ENCODE assay signal across 8 cellular contexts in genomic region chr20:50339196-50339901, GRCh38.
DNase-seq lines count a peak whose midpoint lies in the region; ATAC-seq and TF ChIP-seq lines count a peak whose summit lies in the region.

No MANE protein-coding gene starts in this region.

- H3K27me3 Mint-ChIP-seq in activated T-helper 2 cell treated with anti-CD3 and anti-CD28 coated beads, Interferon-gamma antibody, Interleukin-2, Interleukin-4, amounts not matched to agents 10 μg/mL and 5 μg/mL and 100 μg/mL, durations not matched to agents 14 hours and 24 hours and 36 hours (ENCODE audit: low read depth): no peaks in the 10 kb centered on the region

- H3K27me3 ChIP-seq in layer of hippocampus (ENCODE audit: control insufficient read depth, insufficient read depth, low read length): peaks cover 2% of the 10 kb centered on the region
- H3K27me3 ChIP-seq in thoracic aorta (replicated peaks; ENCODE audit: insufficient read depth): no peaks in the 10 kb centered on the region

- H3K4me1 Mint-ChIP-seq in activated T-helper 2 cell treated with anti-CD3 and anti-CD28 coated beads, Interferon-gamma antibody, Interleukin-2, Interleukin-4, amounts not matched to agents 10 μg/mL and 5 μg/mL and 100 μg/mL, durations not matched to agents 14 hours and 24 hours and 36 hours (ENCODE audit: low read depth): peaks cover 65% of the 10 kb centered on the region

- no peaks in the 10 kb centered on the region for H3K36me3 ChIP-seq in thoracic aorta

- ATAC-seq in thoracic aorta (ENCODE audit: insufficient number of reproducible peaks, low FRiP score, low read depth) (no peak), GM21529 (IDR thresholded peaks at IDR 0.05; ENCODE audit: unreplicated experiment) (no peak)

- no peaks in the 10 kb centered on the region for H3K36me3 Mint-ChIP-seq in activated T-helper 2 cell treated with anti-CD3 and anti-CD28 coated beads, Interferon-gamma antibody, Interleukin-2, Interleukin-4, amounts not matched to agents 10 μg/mL and 5 μg/mL and 100 μg/mL, durations not matched to agents 14 hours and 24 hours and 36 hours (ENCODE audit: low read depth)

- H3K4me3 ChIP-seq in thoracic aorta: peak overlapping the region; percentile 26

- peak; percentile 69 for DNase-seq in activated CD8-positive, alpha-beta memory T cell treated with anti-CD3 and anti-CD28 coated beads, Interleukin-2, amount 50 U/mL, for 48 hours
- DNase-seq in activated CD8-positive, alpha-beta memory T cell treated with anti-CD3 and anti-CD28 coated beads, Interleukin-2, amount 50 U/mL, for 4 hours: no peak
- DNase-seq in activated T-helper 2 cell treated with anti-CD3 and anti-CD28 coated beads, Interferon-gamma antibody, Interleukin-2, Interleukin-4, amounts not matched to agents 10 μg/mL and 5 μg/mL and 100 μg/mL, durations not matched to agents 14 hours and 24 hours and 36 hours (ENCODE audit: low spot score): no peak
- no peak for DNase-seq in thoracic aorta (ENCODE audit: low spot score)
- no peak for DNase-seq in NCI-H774 (lab: John Stamatoyannopoulos, UW)
- DNase-seq in HK-2 (ENCODE audit: unreplicated experiment): no peak

- H3K27ac Mint-ChIP-seq in activated T-helper 2 cell treated with anti-CD3 and anti-CD28 coated beads, Interferon-gamma antibody, Interleukin-2, Interleukin-4, amounts not matched to agents 10 μg/mL and 5 μg/mL and 100 μg/mL, durations not matched to agents 14 hours and 24 hours and 36 hours: peak overlapping the region; percentile 92

- no peaks in the 10 kb centered on the region for H3K9me3 Mint-ChIP-seq in activated T-helper 2 cell treated with anti-CD3 and anti-CD28 coated beads, Interferon-gamma antibody, Interleukin-2, Interleukin-4, amounts not matched to agents 10 μg/mL and 5 μg/mL and 100 μg/mL, durations not matched to agents 14 hours and 24 hours and 36 hours

- H3K9me3 ChIP-seq in thoracic aorta: no peaks in the 10 kb centered on the region

- TF ChIP-seq CTCF in thoracic aorta (IDR thresholded peaks at IDR 0.05): no peak

- intact Hi-C loops in activated T-helper 2 cell treated with anti-CD3 and anti-CD28 coated beads, Interferon-gamma antibody, Interleukin-2, Interleukin-4, amounts not matched to agents 10 μg/mL and 5 μg/mL and 100 μg/mL, durations not matched to agents 14 hours and 24 hours and 36 hours (cut with micrococcal nuclease): loop anchor here (1.0 to 5.0 kb wide), 9 partner anchors 10 to 227 kb away; partner anchors contain the start of genes CEBPB and UBE2V1

- peaks cover 2 to 8% of the 10 kb centered on the region in 2 donors for H3K4me1 ChIP-seq in thoracic aorta (ENCODE audit: control insufficient read depth in 1 of 2, low read depth in 2 of 2)

- H3K4me3 Mint-ChIP-seq in activated T-helper 2 cell treated with anti-CD3 and anti-CD28 coated beads, Interferon-gamma antibody, Interleukin-2, Interleukin-4, amounts not matched to agents 10 μg/mL and 5 μg/mL and 100 μg/mL, durations not matched to agents 14 hours and 24 hours and 36 hours (ENCODE audit: low read depth): peak overlapping the region; percentile 75

- H3K27ac ChIP-seq in layer of hippocampus (ENCODE audit: low read depth, low read length) (peak overlapping the region; percentile 2), thoracic aorta (peak overlapping the region in 1 of 2 donors; percentile 34)
